In the genomic region with DNA sequence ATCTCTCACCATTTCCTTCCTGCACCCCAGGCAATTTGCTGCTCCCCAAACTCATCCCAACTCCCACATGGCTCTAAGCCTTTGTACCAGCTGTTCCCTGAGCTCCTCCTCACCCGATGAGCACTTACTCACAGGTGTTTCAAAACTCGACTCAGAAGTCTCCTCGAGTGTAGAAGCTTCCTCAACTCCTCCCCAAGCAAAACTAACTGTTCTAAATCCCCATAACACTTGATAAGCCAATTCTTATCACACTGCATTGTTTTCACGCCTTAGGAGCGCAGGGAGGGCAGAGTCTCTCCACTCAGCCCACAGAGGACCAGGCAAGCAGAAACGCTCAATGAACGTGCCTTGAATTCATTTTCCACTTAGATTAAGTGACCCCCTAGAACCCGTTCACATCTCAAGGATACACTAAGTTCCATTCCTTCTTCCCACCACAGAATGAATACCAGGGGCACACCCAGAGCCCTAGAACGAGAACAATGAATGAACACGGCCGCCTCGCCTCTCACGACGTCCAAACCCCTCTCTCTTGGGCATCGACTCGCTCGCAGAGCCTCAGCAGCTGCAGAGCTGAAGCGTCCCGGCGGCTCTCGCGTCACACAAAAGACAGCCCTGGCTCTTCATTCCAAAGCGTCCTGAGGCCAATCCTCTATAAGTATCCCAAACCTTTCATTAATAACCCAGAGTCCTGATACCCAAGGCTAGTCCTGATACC, we compare ENCODE assay signal across 8 cellular contexts. TPM values are rescaled to one million over a fixed set of nuclear protein-coding genes. Genes with fewer than 3 reads are reported as not detected.
DNase-seq lines count a peak whose midpoint lies in the region; ATAC-seq, FAIRE-seq and TF ChIP-seq lines count a peak whose summit lies in the region.

No MANE protein-coding gene starts in this region.

- FAIRE-seq in H54 (lab: Jason Lieb, UNC): no peak

- peak; percentile 23 for DNase-seq in Caki2 (ENCODE audit: low read depth)
- peak; percentile 47 for DNase-seq in KBM-7
- DNase-seq in WTC11 (ENCODE audit: low spot score): peak; percentile 26
- DNase-seq in lower leg skin (ENCODE audit: low spot score in 2 of 2): peak in 1 of 2 donors; percentile 86
- DNase-seq in stimulated activated CD4-positive, alpha-beta T cell treated with anti-CD3 and anti-CD28 coated beads, Interleukin-4, amount 100 ng/mL, for 4 hours: peak; percentile 9 to 19
- no peak for DNase-seq in 8988T
- DNase-seq in H54 (ENCODE audit: insufficient read length, low spot score): no peak

- no peaks in the 10 kb centered on the region for H3K36me3 Mint-ChIP-seq in WTC11

- TF ChIP-seq CTCF in WTC11 (IDR thresholded peaks at IDR 0.05) (no peak), lower leg skin (IDR thresholded peaks at IDR 0.05) (no peak)

- H3K4me3 Mint-ChIP-seq in WTC11: peak overlapping the region; percentile 92

- WGBS in lower leg skin, 2 donors: 0 to 1% methylated on average over 23 of the region's 23 CpGs

- CTCF ChIA-PET in WTC11 (lab: Charles Lee): interaction anchor here (0.7 to 1.2 kb wide), 2 partner anchors 28 to 147 kb away, joined by 3 to 4 read pairs; no protein-coding TSS in a partner anchor

- peak overlapping the region; percentile 69 for H3K4me3 ChIP-seq in lower leg skin (ENCODE audit: low read depth, poor library complexity, severe bottlenecking)

- POLR2A ChIA-PET in WTC11 (lab: Charles Lee): interaction anchor here (0.6 kb wide), 1 partner anchor 84 kb away, joined by 3 read pairs; no protein-coding TSS in a partner anchor

- H3K4me1 Mint-ChIP-seq in WTC11: peaks cover 29% of the 10 kb centered on the region

- intact Hi-C loops in lower leg skin (cut with DNase I; ENCODE audit: low total_unique reads): no loop called here

- peak overlapping the region; percentile 83 for H3K27ac Mint-ChIP-seq in WTC11

- TF ChIP-seq POLR2A in lower leg skin (IDR thresholded peaks at IDR 0.05) (no peak), H54 (IDR thresholded peaks at IDR 0.05; ENCODE audit: low read depth, low read length) (no peak)

- in situ Hi-C loops in Caki2 (cut with HindIII; ENCODE audit: low pct_unique_long_range_greater_than_20kb, low sequenced_read_pairs) (no loop called here), KBM-7 (cut with MboI; ENCODE audit: low pct_unique_long_range_greater_than_20kb, low sequenced_read_pairs) (no loop called here)

- peak overlapping the region; percentile 98 for H3K27ac ChIP-seq in cingulate gyrus (ENCODE audit: low read depth, low read length)

- H3K9me3 Mint-ChIP-seq in WTC11: no peaks in the 10 kb centered on the region

- no peaks in the 10 kb centered on the region for H3K27me3 Mint-ChIP-seq in WTC11 (ENCODE audit: low read depth)

- ATAC-seq in WTC11: peak; percentile 9

TF ChIP-seq in WTC11, 78 proteins besides CTCF, POLR2A, EP300 and RAD21 (continues in another document):
- TF ChIP-seq ZNF263 (CRISPR knock-in tag; IDR thresholded peaks at IDR 0.05; ENCODE audit: low read depth) (no peak), NFYB (CRISPR knock-in tag; conservative IDR thresholded peaks at IDR 0.05; ENCODE audit: low read depth) (no peak), ZSCAN18 (CRISPR knock-in tag; IDR thresholded peaks at IDR 0.05) (no peak), NFE2L1 (CRISPR knock-in tag; IDR thresholded peaks at IDR 0.05) (no peak), ATF2 (CRISPR knock-in tag; IDR thresholded peaks at IDR 0.05; ENCODE audit: borderline replicate concordance, low read depth) (no peak), SMAD3 (CRISPR knock-in tag; IDR thresholded peaks at IDR 0.05; ENCODE audit: borderline replicate concordance) (no peak), ZNF219 (CRISPR knock-in tag; IDR thresholded peaks at IDR 0.05; ENCODE audit: borderline replicate concordance) (no peak), JUN (CRISPR knock-in tag; IDR thresholded peaks at IDR 0.05) (no peak), FOXJ3 (CRISPR knock-in tag; IDR thresholded peaks at IDR 0.05; ENCODE audit: borderline replicate concordance) (no peak), JAZF1 (CRISPR knock-in tag; IDR thresholded peaks at IDR 0.05) (no peak), ATF3 (CRISPR knock-in tag; conservative IDR thresholded peaks at IDR 0.05) (no peak), FOXP1 (CRISPR knock-in tag; IDR thresholded peaks at IDR 0.05; ENCODE audit: borderline replicate concordance) (no peak), ZNF232 (CRISPR knock-in tag; IDR thresholded peaks at IDR 0.05) (no peak), ATF1 (CRISPR knock-in tag; IDR thresholded peaks at IDR 0.05) (no peak), ZBTB43 (CRISPR knock-in tag; IDR thresholded peaks at IDR 0.05) (no peak), ETV6 (CRISPR knock-in tag; IDR thresholded peaks at IDR 0.05) (no peak)
- TF ChIP-seq, protein P1, sequence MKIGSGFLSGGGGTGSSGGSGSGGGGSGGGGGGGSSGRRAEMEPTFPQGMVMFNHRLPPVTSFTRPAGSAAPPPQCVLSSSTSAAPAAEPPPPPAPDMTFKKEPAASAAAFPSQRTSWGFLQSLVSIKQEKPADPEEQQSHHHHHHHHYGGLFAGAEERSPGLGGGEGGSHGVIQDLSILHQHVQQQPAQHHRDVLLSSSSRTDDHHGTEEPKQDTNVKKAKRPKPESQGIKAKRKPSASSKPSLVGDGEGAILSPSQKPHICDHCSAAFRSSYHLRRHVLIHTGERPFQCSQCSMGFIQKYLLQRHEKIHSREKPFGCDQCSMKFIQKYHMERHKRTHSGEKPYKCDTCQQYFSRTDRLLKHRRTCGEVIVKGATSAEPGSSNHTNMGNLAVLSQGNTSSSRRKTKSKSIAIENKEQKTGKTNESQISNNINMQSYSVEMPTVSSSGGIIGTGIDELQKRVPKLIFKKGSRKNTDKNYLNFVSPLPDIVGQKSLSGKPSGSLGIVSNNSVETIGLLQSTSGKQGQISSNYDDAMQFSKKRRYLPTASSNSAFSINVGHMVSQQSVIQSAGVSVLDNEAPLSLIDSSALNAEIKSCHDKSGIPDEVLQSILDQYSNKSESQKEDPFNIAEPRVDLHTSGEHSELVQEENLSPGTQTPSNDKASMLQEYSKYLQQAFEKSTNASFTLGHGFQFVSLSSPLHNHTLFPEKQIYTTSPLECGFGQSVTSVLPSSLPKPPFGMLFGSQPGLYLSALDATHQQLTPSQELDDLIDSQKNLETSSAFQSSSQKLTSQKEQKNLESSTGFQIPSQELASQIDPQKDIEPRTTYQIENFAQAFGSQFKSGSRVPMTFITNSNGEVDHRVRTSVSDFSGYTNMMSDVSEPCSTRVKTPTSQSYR (CRISPR knock-in tag; IDR thresholded peaks at IDR 0.05): no peak

RNA-seq across cellular contexts. Expression of gene RAF1, which starts 1.2 kb away (rescaled TPM):
- total RNA-seq in Caki2 (2014; rRNA removed; shearing (Covaris generic); ENCODE audit: low replicate concordance): 59.0 and 67.3 TPM in 2 replicates
- total RNA-seq in WTC11 (2021) (85.0 to 101 TPM (median 86.1 TPM) in 3 replicates), lower leg skin (100 to 1,000 TPM; 126 to 140 (median 131) TPM)

Comparison
In these comparisons a context has a peak if more than half of its experiments do, and no peak if none do; other contexts are left out.
1. DNase-seq: peak in Caki2 (single experiment), KBM-7 (single experiment), WTC11 (single experiment) and stimulated activated CD4-positive, alpha-beta T cell treated with anti-CD3 and anti-CD28 coated beads, Interleukin-4, amount 100 ng/mL, for 4 hours (2 of 2); none in 8988T (single experiment) and H54 (single experiment).